1 cellular context compared by ENCODE assay signal in the genomic region with DNA sequence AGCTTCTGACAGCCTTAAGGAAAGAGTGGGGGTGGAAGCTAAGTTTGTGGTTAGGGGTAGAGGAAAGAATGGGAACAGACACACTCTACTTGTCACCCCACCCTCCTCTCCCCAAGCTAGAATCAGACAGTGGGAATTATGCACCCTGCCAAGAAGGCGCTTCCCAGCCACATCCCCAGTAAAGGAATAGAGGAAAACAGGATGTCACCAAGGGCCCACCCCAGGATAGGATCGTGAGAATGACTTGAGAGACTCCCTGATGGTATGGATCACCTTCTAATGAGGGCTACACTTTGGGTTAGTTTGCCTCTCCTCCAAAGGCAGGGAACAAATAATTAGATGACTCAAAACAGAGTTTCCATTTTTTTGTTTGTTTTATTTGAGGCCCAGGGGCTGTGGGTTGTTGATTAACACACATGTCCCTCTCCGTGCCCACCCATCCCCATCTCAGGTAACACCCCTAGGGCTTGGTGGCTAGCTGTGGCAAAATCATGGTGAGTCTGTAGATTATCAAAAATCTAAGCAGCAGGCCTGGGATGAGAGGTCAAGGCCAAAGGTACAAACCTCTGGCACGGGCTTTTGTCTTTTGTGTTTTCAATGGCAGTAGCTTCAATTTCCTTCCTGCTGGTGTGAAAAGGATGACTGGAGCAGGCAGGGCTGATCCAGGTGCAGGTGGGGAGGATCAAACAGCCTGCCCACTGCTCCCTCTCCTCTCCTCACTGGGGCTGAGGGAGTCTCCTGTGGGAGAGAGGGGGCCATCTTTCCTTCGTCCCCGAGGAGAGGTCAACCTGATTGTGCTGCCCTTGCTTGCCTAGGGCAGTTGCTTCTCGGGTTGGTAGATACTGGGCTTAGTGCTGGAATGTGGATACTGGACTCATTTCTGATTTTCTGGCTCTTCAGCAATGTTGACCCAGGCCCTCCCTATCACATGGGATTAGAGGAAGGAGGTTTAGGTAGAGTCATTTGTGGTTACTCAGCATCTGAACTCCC.
TF ChIP-seq lines count a peak whose summit lies in the region.

No MANE protein-coding gene starts in this region.

TF ChIP-seq in HepG2, 621 proteins besides CTCF, POLR2A, EP300 and RAD21 (continued from another document and continues in another):
- TF ChIP-seq ARID4A (CRISPR knock-in tag; IDR thresholded peaks at IDR 0.05; ENCODE audit: borderline replicate concordance) (peak; percentile 49; the same call in 1 of the 2 replicates), UBTF (CRISPR knock-in tag; IDR thresholded peaks at IDR 0.05) (peak; percentile 43), NPAS2 (CRISPR knock-in tag; IDR thresholded peaks at IDR 0.05; ENCODE audit: borderline replicate concordance) (no peak), ZNF605 (CRISPR knock-in tag; IDR thresholded peaks at IDR 0.05) (peak; percentile 99), ISL2 (CRISPR knock-in tag; IDR thresholded peaks at IDR 0.05) (peak; percentile 85), CHD2 (IDR thresholded peaks at IDR 0.05; ENCODE audit: low read depth, low read length) (no peak), ZNF34 (CRISPR knock-in tag; IDR thresholded peaks at IDR 0.05; ENCODE audit: borderline replicate concordance) (peak; percentile 78; the same call in 1 of the 2 replicates), GPN1 (CRISPR knock-in tag; IDR thresholded peaks at IDR 0.05; ENCODE audit: borderline replicate concordance) (no peak), HBP1 (CRISPR knock-in tag; IDR thresholded peaks at IDR 0.05; ENCODE audit: low read depth) (0 out of 2 replicates have a peak, but pooled peaks have one; percentile 9), ZBTB34 (CRISPR knock-in tag; IDR thresholded peaks at IDR 0.05) (peak; percentile 99), ZBTB38 (CRISPR knock-in tag; IDR thresholded peaks at IDR 0.05) (peak; percentile 89), NFYC (CRISPR knock-in tag; IDR thresholded peaks at IDR 0.05) (peak; percentile 44; the same call in 1 of the 2 replicates), ZNF589 (CRISPR knock-in tag; conservative IDR thresholded peaks at IDR 0.05) (no peak; the same call in 1 of the 2 replicates), ZNF326 (CRISPR knock-in tag; IDR thresholded peaks at IDR 0.05; ENCODE audit: borderline replicate concordance) (no peak), ZNF570 (CRISPR knock-in tag; IDR thresholded peaks at IDR 0.05; ENCODE audit: borderline replicate concordance) (no peak), ATF2 (CRISPR knock-in tag; IDR thresholded peaks at IDR 0.05) (peak; percentile 88), ZXDC (CRISPR knock-in tag; IDR thresholded peaks at IDR 0.05) (no peak), THYN1 (CRISPR knock-in tag; IDR thresholded peaks at IDR 0.05; ENCODE audit: borderline replicate concordance, low read depth) (no peak), MBD4 (IDR thresholded peaks at IDR 0.05; ENCODE audit: borderline replicate concordance, low read length) (peak; percentile 87; the same call in 1 of the 2 replicates), SOX5 (CRISPR knock-in tag; IDR thresholded peaks at IDR 0.05; ENCODE audit: borderline replicate concordance) (peak; percentile 98), ZKSCAN1 (IDR thresholded peaks at IDR 0.05; ENCODE audit: low read length) (no peak), ATM (IDR thresholded peaks at IDR 0.05; ENCODE audit: borderline replicate concordance) (no peak), LCORL (IDR thresholded peaks at IDR 0.05) (no peak; the same call in 1 of the 2 replicates), LCORL (CRISPR knock-in tag; IDR thresholded peaks at IDR 0.05) (peak; percentile 80)
- TF ChIP-seq, protein P1, sequence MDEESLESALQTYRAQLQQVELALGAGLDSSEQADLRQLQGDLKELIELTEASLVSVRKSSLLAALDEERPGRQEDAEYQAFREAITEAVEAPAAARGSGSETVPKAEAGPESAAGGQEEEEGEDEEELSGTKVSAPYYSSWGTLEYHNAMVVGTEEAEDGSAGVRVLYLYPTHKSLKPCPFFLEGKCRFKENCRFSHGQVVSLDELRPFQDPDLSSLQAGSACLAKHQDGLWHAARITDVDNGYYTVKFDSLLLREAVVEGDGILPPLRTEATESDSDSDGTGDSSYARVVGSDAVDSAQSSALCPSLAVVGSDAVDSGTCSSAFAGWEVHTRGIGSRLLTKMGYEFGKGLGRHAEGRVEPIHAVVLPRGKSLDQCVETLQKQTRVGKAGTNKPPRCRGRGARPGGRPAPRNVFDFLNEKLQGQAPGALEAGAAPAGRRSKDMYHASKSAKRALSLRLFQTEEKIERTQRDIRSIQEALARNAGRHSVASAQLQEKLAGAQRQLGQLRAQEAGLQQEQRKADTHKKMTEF (CRISPR knock-in tag; IDR thresholded peaks at IDR 0.05) = peak; percentile 88
- TF ChIP-seq, protein P2, sequence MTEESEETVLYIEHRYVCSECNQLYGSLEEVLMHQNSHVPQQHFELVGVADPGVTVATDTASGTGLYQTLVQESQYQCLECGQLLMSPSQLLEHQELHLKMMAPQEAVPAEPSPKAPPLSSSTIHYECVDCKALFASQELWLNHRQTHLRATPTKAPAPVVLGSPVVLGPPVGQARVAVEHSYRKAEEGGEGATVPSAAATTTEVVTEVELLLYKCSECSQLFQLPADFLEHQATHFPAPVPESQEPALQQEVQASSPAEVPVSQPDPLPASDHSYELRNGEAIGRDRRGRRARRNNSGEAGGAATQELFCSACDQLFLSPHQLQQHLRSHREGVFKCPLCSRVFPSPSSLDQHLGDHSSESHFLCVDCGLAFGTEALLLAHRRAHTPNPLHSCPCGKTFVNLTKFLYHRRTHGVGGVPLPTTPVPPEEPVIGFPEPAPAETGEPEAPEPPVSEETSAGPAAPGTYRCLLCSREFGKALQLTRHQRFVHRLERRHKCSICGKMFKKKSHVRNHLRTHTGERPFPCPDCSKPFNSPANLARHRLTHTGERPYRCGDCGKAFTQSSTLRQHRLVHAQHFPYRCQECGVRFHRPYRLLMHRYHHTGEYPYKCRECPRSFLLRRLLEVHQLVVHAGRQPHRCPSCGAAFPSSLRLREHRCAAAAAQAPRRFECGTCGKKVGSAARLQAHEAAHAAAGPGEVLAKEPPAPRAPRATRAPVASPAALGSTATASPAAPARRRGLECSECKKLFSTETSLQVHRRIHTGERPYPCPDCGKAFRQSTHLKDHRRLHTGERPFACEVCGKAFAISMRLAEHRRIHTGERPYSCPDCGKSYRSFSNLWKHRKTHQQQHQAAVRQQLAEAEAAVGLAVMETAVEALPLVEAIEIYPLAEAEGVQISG (CRISPR knock-in tag; IDR thresholded peaks at IDR 0.05) = peak; percentile 47
- TF ChIP-seq, protein P3, sequence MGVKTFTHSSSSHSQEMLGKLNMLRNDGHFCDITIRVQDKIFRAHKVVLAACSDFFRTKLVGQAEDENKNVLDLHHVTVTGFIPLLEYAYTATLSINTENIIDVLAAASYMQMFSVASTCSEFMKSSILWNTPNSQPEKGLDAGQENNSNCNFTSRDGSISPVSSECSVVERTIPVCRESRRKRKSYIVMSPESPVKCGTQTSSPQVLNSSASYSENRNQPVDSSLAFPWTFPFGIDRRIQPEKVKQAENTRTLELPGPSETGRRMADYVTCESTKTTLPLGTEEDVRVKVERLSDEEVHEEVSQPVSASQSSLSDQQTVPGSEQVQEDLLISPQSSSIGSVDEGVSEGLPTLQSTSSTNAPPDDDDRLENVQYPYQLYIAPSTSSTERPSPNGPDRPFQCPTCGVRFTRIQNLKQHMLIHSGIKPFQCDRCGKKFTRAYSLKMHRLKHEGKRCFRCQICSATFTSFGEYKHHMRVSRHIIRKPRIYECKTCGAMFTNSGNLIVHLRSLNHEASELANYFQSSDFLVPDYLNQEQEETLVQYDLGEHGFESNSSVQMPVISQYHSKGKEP (CRISPR knock-in tag; IDR thresholded peaks at IDR 0.05) = no peak
